ENCODE assay signal across 1 cellular context in the genomic region with DNA sequence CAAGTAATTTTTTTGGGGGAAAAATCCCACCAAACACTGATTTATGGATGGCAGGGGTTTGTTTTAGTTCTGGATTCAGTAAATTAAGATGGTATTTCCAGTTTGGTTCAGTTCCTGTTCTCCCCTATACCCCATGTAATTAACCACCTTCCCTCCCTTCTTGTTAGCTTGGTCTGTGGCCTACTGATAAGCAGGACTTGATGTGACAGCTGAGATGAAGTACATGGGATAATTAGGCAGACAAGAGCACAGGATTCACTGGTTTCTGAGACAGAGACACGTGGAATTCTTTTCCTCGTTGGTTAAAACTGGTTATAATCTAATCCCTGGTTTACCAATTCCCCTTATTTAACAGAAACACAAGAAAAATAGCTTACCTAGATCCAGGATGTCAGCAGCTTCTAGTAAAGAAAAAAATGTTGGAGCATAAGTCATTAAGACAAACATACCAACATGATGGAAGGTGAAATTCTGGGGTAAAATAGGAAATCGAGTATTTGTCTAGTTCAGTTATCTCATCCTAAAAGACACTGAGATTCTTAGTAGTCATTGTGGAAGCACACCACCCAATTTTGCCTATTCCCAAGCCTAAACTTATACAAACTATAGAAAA.
TF ChIP-seq lines count a peak whose summit lies in the region.

No MANE protein-coding gene starts in this region.

TF ChIP-seq in K562, 482 proteins besides CTCF, POLR2A, EP300 and RAD21 (continued from another document and continues in another):
- TF ChIP-seq, protein P1, sequence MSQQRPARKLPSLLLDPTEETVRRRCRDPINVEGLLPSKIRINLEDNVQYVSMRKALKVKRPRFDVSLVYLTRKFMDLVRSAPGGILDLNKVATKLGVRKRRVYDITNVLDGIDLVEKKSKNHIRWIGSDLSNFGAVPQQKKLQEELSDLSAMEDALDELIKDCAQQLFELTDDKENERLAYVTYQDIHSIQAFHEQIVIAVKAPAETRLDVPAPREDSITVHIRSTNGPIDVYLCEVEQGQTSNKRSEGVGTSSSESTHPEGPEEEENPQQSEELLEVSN (IDR thresholded peaks at IDR 0.05; ENCODE audit: borderline replicate concordance in 1 of 2, extremely low read depth in 1 of 2, insufficient read depth in 1 of 2, insufficient read length in 1 of 2, low read depth in 1 of 2, low read length in 1 of 2, poor library complexity in 1 of 2, severe bottlenecking in 1 of 2), result peak in 1 of 2 experiments; percentile 38
- TF ChIP-seq, protein P2, sequence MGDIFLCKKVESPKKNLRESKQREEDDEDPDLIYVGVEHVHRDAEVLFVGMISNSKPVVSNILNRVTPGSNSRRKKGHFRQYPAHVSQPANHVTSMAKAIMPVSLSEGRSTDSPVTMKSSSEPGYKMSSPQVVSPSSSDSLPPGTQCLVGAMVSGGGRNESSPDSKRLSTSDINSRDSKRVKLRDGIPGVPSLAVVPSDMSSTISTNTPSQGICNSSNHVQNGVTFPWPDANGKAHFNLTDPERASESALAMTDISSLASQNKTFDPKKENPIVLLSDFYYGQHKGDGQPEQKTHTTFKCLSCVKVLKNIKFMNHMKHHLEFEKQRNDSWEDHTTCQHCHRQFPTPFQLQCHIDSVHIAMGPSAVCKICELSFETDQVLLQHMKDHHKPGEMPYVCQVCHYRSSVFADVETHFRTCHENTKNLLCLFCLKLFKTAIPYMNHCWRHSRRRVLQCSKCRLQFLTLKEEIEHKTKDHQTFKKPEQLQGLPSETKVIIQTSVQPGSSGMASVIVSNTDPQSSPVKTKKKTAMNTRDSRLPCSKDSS (IDR thresholded peaks at IDR 0.05; ENCODE audit: low read depth, partially characterized antibody), result no peak
- TF ChIP-seq ZNF764 (CRISPR knock-in tag; IDR thresholded peaks at IDR 0.05; ENCODE audit: low read depth) (no peak), C11orf30 (IDR thresholded peaks at IDR 0.05; ENCODE audit: low read depth) (no peak), PTRF (tag; IDR thresholded peaks at IDR 0.05) (no peak), ZFP36 (IDR thresholded peaks at IDR 0.05; ENCODE audit: low read depth, low read length, partially characterized antibody) (no peak), ZNF224 (CRISPR knock-in tag; IDR thresholded peaks at IDR 0.05) (no peak), MCM5 (IDR thresholded peaks at IDR 0.05; ENCODE audit: low read depth) (no peak), HDAC8 (tag; IDR thresholded peaks at IDR 0.05) (no peak), TRIM24 (IDR thresholded peaks at IDR 0.05) (peak; percentile 61 to 84; a peak in 3 of 4 replicates), CBX3 (IDR thresholded peaks at IDR 0.05; ENCODE audit: borderline replicate concordance in 1 of 2, low read length in 2 of 2) (peak in 1 of 2 experiments; percentile 56; a peak in 1 of 3 replicates), NUFIP1 (IDR thresholded peaks at IDR 0.05; ENCODE audit: partially characterized antibody) (no peak), GTF2F1 (IDR thresholded peaks at IDR 0.05; ENCODE audit: low read depth, low read length) (no peak)
- TF ChIP-seq, protein P3, sequence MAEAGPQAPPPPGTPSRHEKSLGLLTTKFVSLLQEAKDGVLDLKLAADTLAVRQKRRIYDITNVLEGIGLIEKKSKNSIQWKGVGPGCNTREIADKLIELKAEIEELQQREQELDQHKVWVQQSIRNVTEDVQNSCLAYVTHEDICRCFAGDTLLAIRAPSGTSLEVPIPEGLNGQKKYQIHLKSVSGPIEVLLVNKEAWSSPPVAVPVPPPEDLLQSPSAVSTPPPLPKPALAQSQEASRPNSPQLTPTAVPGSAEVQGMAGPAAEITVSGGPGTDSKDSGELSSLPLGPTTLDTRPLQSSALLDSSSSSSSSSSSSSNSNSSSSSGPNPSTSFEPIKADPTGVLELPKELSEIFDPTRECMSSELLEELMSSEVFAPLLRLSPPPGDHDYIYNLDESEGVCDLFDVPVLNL (CRISPR knock-in tag; IDR thresholded peaks at IDR 0.05; ENCODE audit: low read depth), result no peak
- TF ChIP-seq, protein P4, sequence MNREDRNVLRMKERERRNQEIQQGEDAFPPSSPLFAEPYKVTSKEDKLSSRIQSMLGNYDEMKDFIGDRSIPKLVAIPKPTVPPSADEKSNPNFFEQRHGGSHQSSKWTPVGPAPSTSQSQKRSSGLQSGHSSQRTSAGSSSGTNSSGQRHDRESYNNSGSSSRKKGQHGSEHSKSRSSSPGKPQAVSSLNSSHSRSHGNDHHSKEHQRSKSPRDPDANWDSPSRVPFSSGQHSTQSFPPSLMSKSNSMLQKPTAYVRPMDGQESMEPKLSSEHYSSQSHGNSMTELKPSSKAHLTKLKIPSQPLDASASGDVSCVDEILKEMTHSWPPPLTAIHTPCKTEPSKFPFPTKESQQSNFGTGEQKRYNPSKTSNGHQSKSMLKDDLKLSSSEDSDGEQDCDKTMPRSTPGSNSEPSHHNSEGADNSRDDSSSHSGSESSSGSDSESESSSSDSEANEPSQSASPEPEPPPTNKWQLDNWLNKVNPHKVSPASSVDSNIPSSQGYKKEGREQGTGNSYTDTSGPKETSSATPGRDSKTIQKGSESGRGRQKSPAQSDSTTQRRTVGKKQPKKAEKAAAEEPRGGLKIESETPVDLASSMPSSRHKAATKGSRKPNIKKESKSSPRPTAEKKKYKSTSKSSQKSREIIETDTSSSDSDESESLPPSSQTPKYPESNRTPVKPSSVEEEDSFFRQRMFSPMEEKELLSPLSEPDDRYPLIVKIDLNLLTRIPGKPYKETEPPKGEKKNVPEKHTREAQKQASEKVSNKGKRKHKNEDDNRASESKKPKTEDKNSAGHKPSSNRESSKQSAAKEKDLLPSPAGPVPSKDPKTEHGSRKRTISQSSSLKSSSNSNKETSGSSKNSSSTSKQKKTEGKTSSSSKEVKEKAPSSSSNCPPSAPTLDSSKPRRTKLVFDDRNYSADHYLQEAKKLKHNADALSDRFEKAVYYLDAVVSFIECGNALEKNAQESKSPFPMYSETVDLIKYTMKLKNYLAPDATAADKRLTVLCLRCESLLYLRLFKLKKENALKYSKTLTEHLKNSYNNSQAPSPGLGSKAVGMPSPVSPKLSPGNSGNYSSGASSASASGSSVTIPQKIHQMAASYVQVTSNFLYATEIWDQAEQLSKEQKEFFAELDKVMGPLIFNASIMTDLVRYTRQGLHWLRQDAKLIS (CRISPR knock-in tag; IDR thresholded peaks at IDR 0.05), result no peak
- TF ChIP-seq, protein P5, sequence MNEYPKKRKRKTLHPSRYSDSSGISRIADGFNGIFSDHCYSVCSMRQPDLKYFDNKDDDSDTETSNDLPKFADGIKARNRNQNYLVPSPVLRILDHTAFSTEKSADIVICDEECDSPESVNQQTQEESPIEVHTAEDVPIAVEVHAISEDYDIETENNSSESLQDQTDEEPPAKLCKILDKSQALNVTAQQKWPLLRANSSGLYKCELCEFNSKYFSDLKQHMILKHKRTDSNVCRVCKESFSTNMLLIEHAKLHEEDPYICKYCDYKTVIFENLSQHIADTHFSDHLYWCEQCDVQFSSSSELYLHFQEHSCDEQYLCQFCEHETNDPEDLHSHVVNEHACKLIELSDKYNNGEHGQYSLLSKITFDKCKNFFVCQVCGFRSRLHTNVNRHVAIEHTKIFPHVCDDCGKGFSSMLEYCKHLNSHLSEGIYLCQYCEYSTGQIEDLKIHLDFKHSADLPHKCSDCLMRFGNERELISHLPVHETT (CRISPR knock-in tag; conservative IDR thresholded peaks at IDR 0.05 in 1 of 2, IDR thresholded peaks at IDR 0.05 in 1 of 2), result peak in 1 of 2 experiments; percentile 72; a peak in 2 of 4 replicates
- TF ChIP-seq, protein P6, sequence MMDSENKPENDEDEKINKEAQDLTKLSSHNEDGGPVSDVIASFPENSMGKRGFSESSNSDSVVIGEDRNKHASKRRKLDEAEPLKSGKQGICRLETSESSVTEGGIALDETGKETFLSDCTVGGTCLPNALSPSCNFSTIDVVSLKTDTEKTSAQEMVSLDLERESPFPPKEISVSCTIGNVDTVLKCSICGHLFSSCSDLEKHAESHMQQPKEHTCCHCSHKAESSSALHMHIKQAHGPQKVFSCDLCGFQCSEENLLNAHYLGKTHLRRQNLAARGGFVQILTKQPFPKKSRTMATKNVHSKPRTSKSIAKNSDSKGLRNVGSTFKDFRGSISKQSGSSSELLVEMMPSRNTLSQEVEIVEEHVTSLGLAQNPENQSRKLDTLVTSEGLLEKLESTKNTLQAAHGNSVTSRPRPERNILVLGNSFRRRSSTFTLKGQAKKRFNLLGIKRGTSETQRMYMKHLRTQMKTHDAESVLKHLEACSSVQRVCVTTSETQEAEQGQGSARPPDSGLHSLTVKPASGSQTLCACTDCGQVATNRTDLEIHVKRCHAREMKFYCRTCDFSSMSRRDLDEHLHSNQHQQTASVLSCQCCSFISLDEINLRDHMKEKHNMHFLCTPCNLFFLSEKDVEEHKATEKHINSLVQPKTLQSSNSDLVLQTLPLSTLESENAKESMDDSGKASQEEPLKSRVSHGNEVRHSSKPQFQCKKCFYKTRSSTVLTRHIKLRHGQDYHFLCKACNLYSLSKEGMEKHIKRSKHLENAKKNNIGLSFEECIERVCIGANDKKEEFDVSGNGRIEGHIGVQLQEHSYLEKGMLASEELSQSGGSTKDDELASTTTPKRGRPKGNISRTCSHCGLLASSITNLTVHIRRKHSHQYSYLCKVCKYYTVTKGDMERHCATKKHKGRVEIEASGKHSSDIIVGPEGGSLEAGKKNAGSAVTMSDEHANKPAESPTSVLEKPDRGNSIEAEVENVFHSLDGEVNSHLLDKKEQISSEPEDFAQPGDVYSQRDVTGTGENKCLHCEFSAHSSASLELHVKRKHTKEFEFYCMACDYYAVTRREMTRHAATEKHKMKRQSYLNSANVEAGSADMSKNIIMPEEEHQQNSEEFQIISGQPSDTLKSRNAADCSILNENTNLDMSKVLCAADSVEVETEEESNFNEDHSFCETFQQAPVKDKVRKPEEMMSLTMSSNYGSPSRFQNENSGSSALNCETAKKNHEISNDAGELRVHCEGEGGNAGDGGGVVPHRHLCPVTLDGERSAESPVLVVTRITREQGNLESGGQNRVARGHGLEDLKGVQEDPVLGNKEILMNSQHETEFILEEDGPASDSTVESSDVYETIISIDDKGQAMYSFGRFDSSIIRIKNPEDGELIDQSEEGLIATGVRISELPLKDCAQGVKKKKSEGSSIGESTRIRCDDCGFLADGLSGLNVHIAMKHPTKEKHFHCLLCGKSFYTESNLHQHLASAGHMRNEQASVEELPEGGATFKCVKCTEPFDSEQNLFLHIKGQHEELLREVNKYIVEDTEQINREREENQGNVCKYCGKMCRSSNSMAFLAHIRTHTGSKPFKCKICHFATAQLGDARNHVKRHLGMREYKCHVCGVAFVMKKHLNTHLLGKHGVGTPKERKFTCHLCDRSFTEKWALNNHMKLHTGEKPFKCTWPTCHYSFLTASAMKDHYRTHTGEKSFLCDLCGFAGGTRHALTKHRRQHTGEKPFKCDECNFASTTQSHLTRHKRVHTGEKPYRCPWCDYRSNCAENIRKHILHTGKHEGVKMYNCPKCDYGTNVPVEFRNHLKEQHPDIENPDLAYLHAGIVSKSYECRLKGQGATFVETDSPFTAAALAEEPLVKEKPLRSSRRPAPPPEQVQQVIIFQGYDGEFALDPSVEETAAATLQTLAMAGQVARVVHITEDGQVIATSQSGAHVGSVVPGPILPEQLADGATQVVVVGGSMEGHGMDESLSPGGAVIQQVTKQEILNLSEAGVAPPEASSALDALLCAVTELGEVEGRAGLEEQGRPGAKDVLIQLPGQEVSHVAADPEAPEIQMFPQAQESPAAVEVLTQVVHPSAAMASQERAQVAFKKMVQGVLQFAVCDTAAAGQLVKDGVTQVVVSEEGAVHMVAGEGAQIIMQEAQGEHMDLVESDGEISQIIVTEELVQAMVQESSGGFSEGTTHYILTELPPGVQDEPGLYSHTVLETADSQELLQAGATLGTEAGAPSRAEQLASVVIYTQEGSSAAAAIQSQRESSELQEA (IDR thresholded peaks at IDR 0.05; ENCODE audit: low read depth), result no peak
- TF ChIP-seq, protein P7, sequence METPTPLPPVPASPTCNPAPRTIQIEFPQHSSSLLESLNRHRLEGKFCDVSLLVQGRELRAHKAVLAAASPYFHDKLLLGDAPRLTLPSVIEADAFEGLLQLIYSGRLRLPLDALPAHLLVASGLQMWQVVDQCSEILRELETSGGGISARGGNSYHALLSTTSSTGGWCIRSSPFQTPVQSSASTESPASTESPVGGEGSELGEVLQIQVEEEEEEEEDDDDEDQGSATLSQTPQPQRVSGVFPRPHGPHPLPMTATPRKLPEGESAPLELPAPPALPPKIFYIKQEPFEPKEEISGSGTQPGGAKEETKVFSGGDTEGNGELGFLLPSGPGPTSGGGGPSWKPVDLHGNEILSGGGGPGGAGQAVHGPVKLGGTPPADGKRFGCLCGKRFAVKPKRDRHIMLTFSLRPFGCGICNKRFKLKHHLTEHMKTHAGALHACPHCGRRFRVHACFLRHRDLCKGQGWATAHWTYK (CRISPR knock-in tag; IDR thresholded peaks at IDR 0.05), result peak; percentile 49; the same call in 1 of the 2 replicates
- TF ChIP-seq, protein P8, sequence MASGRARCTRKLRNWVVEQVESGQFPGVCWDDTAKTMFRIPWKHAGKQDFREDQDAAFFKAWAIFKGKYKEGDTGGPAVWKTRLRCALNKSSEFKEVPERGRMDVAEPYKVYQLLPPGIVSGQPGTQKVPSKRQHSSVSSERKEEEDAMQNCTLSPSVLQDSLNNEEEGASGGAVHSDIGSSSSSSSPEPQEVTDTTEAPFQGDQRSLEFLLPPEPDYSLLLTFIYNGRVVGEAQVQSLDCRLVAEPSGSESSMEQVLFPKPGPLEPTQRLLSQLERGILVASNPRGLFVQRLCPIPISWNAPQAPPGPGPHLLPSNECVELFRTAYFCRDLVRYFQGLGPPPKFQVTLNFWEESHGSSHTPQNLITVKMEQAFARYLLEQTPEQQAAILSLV (tag; IDR thresholded peaks at IDR 0.05), result no peak
- TF ChIP-seq, protein P9, sequence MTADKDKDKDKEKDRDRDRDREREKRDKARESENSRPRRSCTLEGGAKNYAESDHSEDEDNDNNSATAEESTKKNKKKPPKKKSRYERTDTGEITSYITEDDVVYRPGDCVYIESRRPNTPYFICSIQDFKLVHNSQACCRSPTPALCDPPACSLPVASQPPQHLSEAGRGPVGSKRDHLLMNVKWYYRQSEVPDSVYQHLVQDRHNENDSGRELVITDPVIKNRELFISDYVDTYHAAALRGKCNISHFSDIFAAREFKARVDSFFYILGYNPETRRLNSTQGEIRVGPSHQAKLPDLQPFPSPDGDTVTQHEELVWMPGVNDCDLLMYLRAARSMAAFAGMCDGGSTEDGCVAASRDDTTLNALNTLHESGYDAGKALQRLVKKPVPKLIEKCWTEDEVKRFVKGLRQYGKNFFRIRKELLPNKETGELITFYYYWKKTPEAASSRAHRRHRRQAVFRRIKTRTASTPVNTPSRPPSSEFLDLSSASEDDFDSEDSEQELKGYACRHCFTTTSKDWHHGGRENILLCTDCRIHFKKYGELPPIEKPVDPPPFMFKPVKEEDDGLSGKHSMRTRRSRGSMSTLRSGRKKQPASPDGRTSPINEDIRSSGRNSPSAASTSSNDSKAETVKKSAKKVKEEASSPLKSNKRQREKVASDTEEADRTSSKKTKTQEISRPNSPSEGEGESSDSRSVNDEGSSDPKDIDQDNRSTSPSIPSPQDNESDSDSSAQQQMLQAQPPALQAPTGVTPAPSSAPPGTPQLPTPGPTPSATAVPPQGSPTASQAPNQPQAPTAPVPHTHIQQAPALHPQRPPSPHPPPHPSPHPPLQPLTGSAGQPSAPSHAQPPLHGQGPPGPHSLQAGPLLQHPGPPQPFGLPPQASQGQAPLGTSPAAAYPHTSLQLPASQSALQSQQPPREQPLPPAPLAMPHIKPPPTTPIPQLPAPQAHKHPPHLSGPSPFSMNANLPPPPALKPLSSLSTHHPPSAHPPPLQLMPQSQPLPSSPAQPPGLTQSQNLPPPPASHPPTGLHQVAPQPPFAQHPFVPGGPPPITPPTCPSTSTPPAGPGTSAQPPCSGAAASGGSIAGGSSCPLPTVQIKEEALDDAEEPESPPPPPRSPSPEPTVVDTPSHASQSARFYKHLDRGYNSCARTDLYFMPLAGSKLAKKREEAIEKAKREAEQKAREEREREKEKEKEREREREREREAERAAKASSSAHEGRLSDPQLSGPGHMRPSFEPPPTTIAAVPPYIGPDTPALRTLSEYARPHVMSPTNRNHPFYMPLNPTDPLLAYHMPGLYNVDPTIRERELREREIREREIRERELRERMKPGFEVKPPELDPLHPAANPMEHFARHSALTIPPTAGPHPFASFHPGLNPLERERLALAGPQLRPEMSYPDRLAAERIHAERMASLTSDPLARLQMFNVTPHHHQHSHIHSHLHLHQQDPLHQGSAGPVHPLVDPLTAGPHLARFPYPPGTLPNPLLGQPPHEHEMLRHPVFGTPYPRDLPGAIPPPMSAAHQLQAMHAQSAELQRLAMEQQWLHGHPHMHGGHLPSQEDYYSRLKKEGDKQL (CRISPR knock-in tag; IDR thresholded peaks at IDR 0.05; ENCODE audit: borderline replicate concordance), result no peak
